In genomic region chr12:49110191-49111155, GRCh38 we compare ENCODE assay signal across 1 cellular context.
A peak's percentile ranks its signal among the peaks of the same experiment; 100 is the strongest.
TF ChIP-seq lines count a peak whose summit lies in the region.

TSS of gene LMBR1L (minus strand) at chr12:49110847. CDS start at chr12:49110555, 292 bp downstream.

TF ChIP-seq in HCT116, 20 proteins besides CTCF, POLR2A, EP300 and RAD21 (continued from another document):
- TF ChIP-seq REST (IDR thresholded peaks at IDR 0.05; ENCODE audit: low read depth) (no peak), TCF7L2 (IDR thresholded peaks at IDR 0.05; ENCODE audit: borderline replicate concordance, extremely low read depth, insufficient read depth, insufficient read length) (peak; percentile 45), SRF (IDR thresholded peaks at IDR 0.05; ENCODE audit: low read depth) (no peak; the same call in 1 of the 2 replicates), EZH2 (IDR thresholded peaks at IDR 0.05) (no peak), EZH2phosphoT487 (IDR thresholded peaks at IDR 0.05; ENCODE audit: borderline replicate concordance) (no peak), EGR1 (IDR thresholded peaks at IDR 0.05; ENCODE audit: low read depth) (no peak), ELF1 (IDR thresholded peaks at IDR 0.05; ENCODE audit: borderline replicate concordance, low read depth) (no peak; the same call in 1 of the 2 replicates)
